ENCODE assay signal across 26 cellular contexts in the genomic region with DNA sequence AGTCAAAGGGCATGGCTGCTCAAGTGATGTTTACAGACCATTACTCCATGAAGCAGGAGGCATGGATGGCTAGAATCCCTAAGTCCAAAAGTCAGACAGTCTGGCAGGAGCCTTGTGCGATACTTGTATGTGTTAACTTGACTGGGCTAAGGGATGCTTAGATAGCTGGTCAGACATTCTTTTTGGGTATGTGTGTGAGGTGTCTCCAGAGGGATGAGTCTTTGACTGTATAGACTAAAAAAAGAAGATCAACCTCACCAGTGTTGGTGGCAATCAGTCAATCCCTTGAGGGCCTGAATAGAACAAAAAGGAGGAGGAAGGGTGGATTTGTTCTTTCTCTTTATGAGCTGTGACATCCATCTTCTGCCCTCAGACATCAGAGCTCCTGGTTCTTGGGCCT. TPM values are rescaled to one million over a fixed set of nuclear protein-coding genes. Genes with fewer than 3 reads are reported as not detected.
DNase-seq lines count a peak whose midpoint lies in the region; ATAC-seq, FAIRE-seq and TF ChIP-seq lines count a peak whose summit lies in the region.
"Had no signal": no experiment of that assay in that cellular context is flagged by ENCODE, and none has a peak within 500 bp of the region (broad histone marks: within the 10 kb centered on the region; RNA-seq: fewer than 3 reads in every experiment).

No MANE protein-coding gene starts in this region.

- H3K9me3 ChIP-seq in right atrium auricular region (no peaks in the 10 kb centered on the region), aorta (ENCODE audit: control insufficient read depth, low read length) (no peaks in the 10 kb centered on the region)

- H3K4me1 ChIP-seq in right atrium auricular region (peaks cover 0 to 23% of the 10 kb centered on the region in 2 donors), aorta (ENCODE audit: control insufficient read depth in 1 of 2, insufficient read depth in 2 of 2, low read length in 2 of 2) (peaks cover 2 to 7% of the 10 kb centered on the region in 2 donors)

- H3K36me3 ChIP-seq in right atrium auricular region (no peaks in the 10 kb centered on the region), aorta (ENCODE audit: control insufficient read depth in 1 of 2, insufficient read depth in 2 of 2, low read length in 1 of 2) (no peaks in the 10 kb centered on the region)

- H3K27me3 ChIP-seq in right atrium auricular region = no peaks in the 10 kb centered on the region
- no peaks in the 10 kb centered on the region for H3K27me3 ChIP-seq in aorta (ENCODE audit: control insufficient read depth in 1 of 2, insufficient read depth in 2 of 2, low read length in 1 of 2)

- H3K27ac ChIP-seq in right atrium auricular region (peak overlapping the region; percentile 39 to 76), VCaP (peak overlapping the region; percentile 74), aorta (ENCODE audit: low read depth in 1 of 2, low read length in 2 of 2) (peak overlapping the region in 1 of 2 donors; percentile 23)
- H3K27ac ChIP-seq: C4-2B, HL-60, RWPE1 had no signal

- FAIRE-seq in urothelium cell line (lab: Jason Lieb, UNC) = no peak
- FAIRE-seq: A204.1, GM19239, H54 had no signal

- no peak for TF ChIP-seq CTCF in right atrium auricular region (IDR thresholded peaks at IDR 0.05)
- TF ChIP-seq CTCF in VCaP (conservative IDR thresholded peaks at IDR 0.05) = no peak

- ATAC-seq in Right ventricle myocardium superior (ENCODE audit: poor library complexity) (no peak), aorta (ENCODE audit: low FRiP score) (peak; percentile 24)
- ATAC-seq: SK-N-SH treated with all-trans-retinoic acid at 6 μM for 48 hours had no signal

- DNase-seq in right atrium auricular region (ENCODE audit: low spot score) (no peak), Right ventricle myocardium superior (no peak), myocyte (ENCODE audit: low read depth) (peak; percentile 59), aorta (no peak), urothelium cell line (ENCODE audit: low spot score) (no peak), NCI-H1417 (lab: John Stamatoyannopoulos, UW) (no peak)
- DNase-seq: CD8-positive, alpha-beta memory T cell; DMS53; EL; GF-D8; KG1; NCI-H1092; NCI-H1436 treated with DMSO at 0.1 percent for 48 hours; NCI-H2029; NCI-H226; NCI-H510A treated with DMSO at 0.1 percent for 48 hours; NCI-H748 treated with DMSO at 0.1 percent for 48 hours had no signal

- intact Hi-C loops in Right ventricle myocardium superior (cut with DNase I) (no loop called here), aorta (cut with DNase I) (no loop called here)

- H3K4me3 ChIP-seq in right atrium auricular region = no peak overlapping the region
- no peak overlapping the region for H3K4me3 ChIP-seq in aorta (ENCODE audit: low read length in 2 of 2)

- 97 to 100% methylated on average over 1 of the region's 1 CpG for WGBS in aorta, 2 donors

RNA-seq across cellular contexts. Expression of a gene that starts 9.8 kb away (rescaled TPM):
- total RNA-seq in right atrium auricular region (100 to 1,000 TPM; 338 to 442 TPM), Right ventricle myocardium superior (596 TPM), myocyte (270 and 498 TPM in 2 replicates), aorta (1 to 10 TPM in 1 of 2 donors, not detected in 1; 1.5 TPM)
- polyA plus RNA-seq in myocyte (2012) = 104 TPM
- polyA plus RNA-seq in aorta = 1 to 10 TPM; 1.1 to 1.5 TPM
- total RNA-seq: CD8-positive, alpha-beta memory T cell; HT-29 had no signal
- polyA plus RNA-seq: CD8-positive, alpha-beta memory T cell had no signal

Comparison
In these comparisons a context has a peak if more than half of its experiments do, and no peak if none do; other contexts are left out.
1. RNA of a gene that starts 9.8 kb away (total RNA-seq): 596 TPM in Right ventricle myocardium superior (single experiment), 270 to 498 TPM in myocyte and 338 to 442 TPM in right atrium auricular region; 1.5 TPM in aorta; every median in the first group is over 100 times any median in the second.